Comparison of ENCODE assay signal across 31 cellular contexts in genomic region chr2:18262601-18263000, GRCh38.
"Had no signal": no experiment of that assay in that cellular context is flagged by ENCODE, and none has a peak within 500 bp of the region (broad histone marks: within the 10 kb centered on the region; RNA-seq: fewer than 3 reads in every experiment).

No MANE protein-coding gene starts in this region.

- H3K27ac Mint-ChIP-seq: activated CD8-positive, alpha-beta T cell treated with anti-CD3 and anti-CD28 coated beads for 36 hours; activated T-helper 17 cell treated with anti-CD3 and anti-CD28 coated beads, Interleukin-2, amount 50 U/mL, for 72 hours; dendritic cell treated with granulocyte-macrophage colony-stimulating factor and Interleukin-4, amounts not matched to agents 40 ng/mL and 50 ng/mL, for 4 days; natural killer cell treated with Interleukin-12 subunit alpha and Interleukin-12 subunit beta and Interleukin-15 and Interleukin-18, amount 100 ng/mL, for 72 hours; T-helper 17 cell; type B pancreatic cell had no signal

- H3K4me1 ChIP-seq: breast epithelium, esophagus muscularis mucosa, left lung, lower lobe of right lung, right atrium auricular region, testis, uterus had no signal

- H3K4me3 Mint-ChIP-seq: activated CD8-positive, alpha-beta T cell treated with anti-CD3 and anti-CD28 coated beads for 36 hours; activated T-cell treated with anti-CD3 and anti-CD28 coated beads, Interleukin-2, amount 50 U/mL, for 4 hours; activated T-helper 17 cell treated with anti-CD3 and anti-CD28 coated beads, Interleukin-2, amount 50 U/mL, for 72 hours; dendritic cell treated with granulocyte-macrophage colony-stimulating factor and Interleukin-4, amounts not matched to agents 40 ng/mL and 50 ng/mL, for 4 days; natural killer cell treated with Interleukin-12 subunit alpha and Interleukin-12 subunit beta and Interleukin-15 and Interleukin-18, amount 100 ng/mL, for 72 hours; T-helper 17 cell; type B pancreatic cell had no signal

- H3K36me3 ChIP-seq: breast epithelium, esophagus muscularis mucosa, left lung, lower lobe of right lung, right atrium auricular region, uterus had no signal

- H3K4me1 Mint-ChIP-seq: activated T-helper 17 cell treated with anti-CD3 and anti-CD28 coated beads, Interleukin-2, amount 50 U/mL, for 72 hours; T-helper 17 cell had no signal

- H3K9me3 ChIP-seq: breast epithelium, esophagus muscularis mucosa, lower lobe of right lung, mucosa of descending colon, right atrium auricular region, testis, uterus had no signal

- H3K27me3 ChIP-seq: breast epithelium, esophagus muscularis mucosa, left lung, right atrium auricular region, testis, uterus had no signal

- H3K27me3 Mint-ChIP-seq: activated CD8-positive, alpha-beta T cell treated with anti-CD3 and anti-CD28 coated beads for 36 hours; activated T-helper 17 cell treated with anti-CD3 and anti-CD28 coated beads, Interleukin-2, amount 50 U/mL, for 72 hours; dendritic cell treated with granulocyte-macrophage colony-stimulating factor and Interleukin-4, amounts not matched to agents 40 ng/mL and 50 ng/mL, for 4 days; natural killer cell treated with Interleukin-12 subunit alpha and Interleukin-12 subunit beta and Interleukin-15 and Interleukin-18, amount 100 ng/mL, for 72 hours; T-helper 17 cell; type B pancreatic cell had no signal

- ATAC-seq: activated CD8-positive, alpha-beta T cell treated with anti-CD3 and anti-CD28 coated beads for 36 hours; activated T-cell treated with anti-CD3 and anti-CD28 coated beads, Interleukin-2, amount 50 U/mL, for 4 hours; activated T-helper 17 cell treated with anti-CD3 and anti-CD28 coated beads, Interleukin-2, amount 50 U/mL, for 72 hours; left lung; lower lobe of right lung; mucosa of descending colon; natural killer cell treated with Interleukin-12 subunit alpha and Interleukin-12 subunit beta and Interleukin-15 and Interleukin-18, amount 100 ng/mL, for 72 hours; T-helper 17 cell had no signal

- H3K36me3 Mint-ChIP-seq: natural killer cell treated with Interleukin-12 subunit alpha and Interleukin-12 subunit beta and Interleukin-15 and Interleukin-18, amount 100 ng/mL, for 72 hours; type B pancreatic cell had no signal

- H3K9me3 Mint-ChIP-seq: activated CD8-positive, alpha-beta T cell treated with anti-CD3 and anti-CD28 coated beads for 36 hours; activated T-cell treated with anti-CD3 and anti-CD28 coated beads, Interleukin-2, amount 50 U/mL, for 4 hours; activated T-helper 17 cell treated with anti-CD3 and anti-CD28 coated beads, Interleukin-2, amount 50 U/mL, for 72 hours; dendritic cell treated with granulocyte-macrophage colony-stimulating factor and Interleukin-4, amounts not matched to agents 40 ng/mL and 50 ng/mL, for 4 days; type B pancreatic cell had no signal

- DNase-seq: activated CD4-positive, alpha-beta T cell treated with anti-CD3 and anti-CD28 coated beads, Interleukin-2, amount 50 U/mL, for 1 hour; activated CD8-positive, alpha-beta T cell treated with anti-CD3 and anti-CD28 coated beads for 36 hours; activated gamma-delta T cell treated with Interleukin-2 at 50 U/mL for 16 hours; activated naive CD4-positive, alpha-beta T cell treated with anti-CD3 and anti-CD28 coated beads, Interleukin-2, amount 50 U/mL, for 16 hours; activated T-cell treated with anti-CD3 and anti-CD28 coated beads, Interleukin-2, amount 50 U/mL, for 4 hours; amygdala; central memory CD4-positive, alpha-beta T cell; effector CD4-positive, alpha-beta T cell; foreskin fibroblast; head of caudate nucleus; hypothalamus; kidney glomerular epithelial cell; left lung; lower lobe of right lung; mesendoderm; mucosa of descending colon; stimulated activated CD4-positive, alpha-beta T cell treated with anti-CD3 and anti-CD28 coated beads, Interleukin-15, amount 100 ng/mL, for 24 hours; stimulated activated CD4-positive, alpha-beta T cell treated with anti-CD3 and anti-CD28 coated beads, Interleukin-2, amount 100 ng/mL, for 24 hours; stimulated activated naive CD4-positive, alpha-beta T cell; SW 1271; T-helper 17 cell; T1000; testis; uterus had no signal

- H3K4me3 ChIP-seq: esophagus muscularis mucosa, left lung, lower lobe of right lung, mucosa of descending colon, right atrium auricular region, testis, uterus had no signal

- H3K27ac ChIP-seq: breast epithelium, esophagus muscularis mucosa, left lung, lower lobe of right lung, right atrium auricular region, testis, uterus had no signal
